Comparison of ENCODE assay signal across 8 cellular contexts in genomic region chr11:64304032-64304315, GRCh38. TPM values are rescaled to one million over a fixed set of nuclear protein-coding genes. Genes with fewer than 3 reads are reported as not detected.
DNase-seq lines count a peak whose midpoint lies in the region; ATAC-seq and TF ChIP-seq lines count a peak whose summit lies in the region.

No MANE protein-coding gene starts in this region.

- intact Hi-C loops in sigmoid colon (cut with DNase I): loop anchor here (1.0 to 5.0 kb wide), 2 partner anchors 57 to 100 kb away; partner anchors contain the start of gene PPP1R14B

- peak overlapping the region; percentile 86 to 99 (median 92) for H3K4me3 Mint-ChIP-seq in T-cell

- H3K4me2 ChIP-seq in mesendoderm (ENCODE audit: low read length): no peak overlapping the region

- no peak overlapping the region for H4K8ac ChIP-seq in mesendoderm (ENCODE audit: low read depth, low read length)

- no peak overlapping the region for H3K23ac ChIP-seq in mesendoderm (ENCODE audit: low read length)

- no peak overlapping the region for H2BK5ac ChIP-seq in mesendoderm (ENCODE audit: low read length)

- no peak overlapping the region for H2BK120ac ChIP-seq in mesendoderm (ENCODE audit: low read depth, low read length)

- no peak for DNase-seq in GM12865 (ENCODE audit: low read depth)
- no peak for DNase-seq in T-cell
- DNase-seq in fibroblast of the aortic adventitia (ENCODE audit: low read depth): no peak
- DNase-seq in sigmoid colon: peak; percentile 66
- DNase-seq in activated CD8-positive, alpha-beta memory T cell treated with anti-CD3 and anti-CD28 coated beads for 24 hours: no peak
- DNase-seq in mesendoderm: no peak

- H3K36me3 ChIP-seq in sigmoid colon: no peaks in the 10 kb centered on the region
- H3K36me3 ChIP-seq in mesendoderm (ENCODE audit: control insufficient read depth, insufficient read depth, low read length): no peaks in the 10 kb centered on the region

- no peak overlapping the region for H4K5ac ChIP-seq in mesendoderm (ENCODE audit: low read length)

- H3K9me3 ChIP-seq in sigmoid colon: no peaks in the 10 kb centered on the region

- no peak overlapping the region for H2BK15ac ChIP-seq in mesendoderm (replicated peaks; ENCODE audit: low read depth)

- H3K79me1 ChIP-seq in mesendoderm (ENCODE audit: low read length): peaks cover 9% of the 10 kb centered on the region

- POLR2A ChIA-PET in T-cell (lab: Charles Lee): interaction anchor here in 1 of 2 donors (0.6 kb wide), 1 partner anchor 118 kb away, joined by 3 read pairs; the partner anchor contains the start of gene STIP1

- H3K27me3 ChIP-seq in sigmoid colon: peaks cover 11 to 46% (median 31%) of the 10 kb centered on the region in 3 donors
- peaks cover 16% of the 10 kb centered on the region for H3K27me3 ChIP-seq in mesendoderm (ENCODE audit: insufficient read depth, low read length, poor library complexity)

- 49 to 55% methylated on average over 5 of the region's 5 CpGs for WGBS in sigmoid colon, 2 donors
- WGBS in mesendoderm (ENCODE audit: extremely low coverage, insufficient coverage, low lambda C conversion rate): no CpG with 5 or more reads among the region's 5 CpGs

- no peaks in the 10 kb centered on the region for H3K9me3 Mint-ChIP-seq in T-cell

- peaks cover 10 to 25% of the 10 kb centered on the region in 2 donors for H3K27me3 Mint-ChIP-seq in T-cell

- ATAC-seq in T-cell (replicated peaks in 1 of 4) (no peak), HG03354 (IDR thresholded peaks at IDR 0.05; ENCODE audit: poor library complexity, severe bottlenecking, unreplicated experiment) (no peak), GM19395 (IDR thresholded peaks at IDR 0.05; ENCODE audit: unreplicated experiment) (no peak)

- CTCF ChIA-PET in T-cell (lab: Charles Lee): interaction anchor here (0.6 to 5.8 kb wide), 11 partner anchors 9 to 1638 kb away, joined by 3 to 122 read pairs (median 7); partner anchors contain the start of genes BAD (in 1 of the 2), FERMT3 (in 1 of the 2), FKBP2 (in 1 of the 2) and GPR137 (in 1 of the 2)

- H3K9ac ChIP-seq in mesendoderm (ENCODE audit: low read length): no peak overlapping the region

- H3K18ac ChIP-seq in mesendoderm (ENCODE audit: low read length): no peak overlapping the region

- no peak for TF ChIP-seq EP300 in sigmoid colon (IDR thresholded peaks at IDR 0.05)

- no peak for TF ChIP-seq POLR2A in sigmoid colon (IDR thresholded peaks at IDR 0.05)

- peak overlapping the region; percentile 94 for H3K27ac Mint-ChIP-seq in T-cell

- no peak overlapping the region for H3K56ac ChIP-seq in mesendoderm (ENCODE audit: low read length)

- H3K4me3 ChIP-seq in GM12865 (ENCODE audit: low read depth, low read length): peak overlapping the region; percentile 64
- peak overlapping the region; percentile 78 for H3K4me3 ChIP-seq in fibroblast of the aortic adventitia (ENCODE audit: low read depth, low read length)
- H3K4me3 ChIP-seq in sigmoid colon: peak overlapping the region; percentile 53 to 91 (median 84)
- no peak overlapping the region for H3K4me3 ChIP-seq in mesendoderm (ENCODE audit: low read length)

- H3K4me1 ChIP-seq in sigmoid colon (peaks cover 0 to 53% (median 48%) of the 10 kb centered on the region in 4 donors), mesendoderm (ENCODE audit: control insufficient read depth, low read depth, low read length) (peaks cover 4% of the 10 kb centered on the region)

- H3K36me3 Mint-ChIP-seq in T-cell: peaks cover 3% of the 10 kb centered on the region

- H3K79me2 ChIP-seq in mesendoderm (ENCODE audit: control insufficient read depth, insufficient read depth, low read length): peaks cover 7% of the 10 kb centered on the region

- peak overlapping the region; percentile 87 to 97 (median 96) for H3K27ac ChIP-seq in sigmoid colon
- H3K27ac ChIP-seq in mesendoderm (ENCODE audit: low read depth, low read length): no peak overlapping the region

- no peak overlapping the region for H2AK5ac ChIP-seq in mesendoderm (ENCODE audit: low read length)

- H3K4ac ChIP-seq in mesendoderm (ENCODE audit: low read depth, low read length): no peak overlapping the region

- TF ChIP-seq CTCF in GM12865 (IDR thresholded peaks at IDR 0.05; ENCODE audit: insufficient read depth, low read depth, low read length, missing control alignments): no peak
- no peak for TF ChIP-seq CTCF in fibroblast of the aortic adventitia (IDR thresholded peaks at IDR 0.05; ENCODE audit: insufficient read depth, low read length)
- TF ChIP-seq CTCF in sigmoid colon (IDR thresholded peaks at IDR 0.05): no peak

- peaks cover 36 to 42% (median 39%) of the 10 kb centered on the region in 3 donors for H3K4me1 Mint-ChIP-seq in T-cell

RNA-seq across cellular contexts. Expression of gene ESRRA, which starts 1.4 kb away (rescaled TPM):
- total RNA-seq in T-cell (10 to 100 TPM; 20.2 to 43.1 (median 39.7) TPM), fibroblast of the aortic adventitia (ENCODE audit: low replicate concordance) (21.6 and 45.2 TPM in 2 replicates), sigmoid colon (10 to 100 TPM; 39.9 to 48.7 (median 45.3) TPM)
- polyA plus RNA-seq in sigmoid colon: 100 to 1,000 TPM; 151 to 244 (median 219) TPM
- 9.3 TPM for polyA plus RNA-seq in mesendoderm (2013, experiment 1 of 2)
- polyA plus RNA-seq in mesendoderm (2013, experiment 2 of 2): 8.3 TPM

RNA-seq across cellular contexts. Expression of gene CATSPERZ, which starts 3.8 kb away (rescaled TPM):
- total RNA-seq in T-cell (under 1 TPM in 1 of 5 donors, not detected in 4; 0.40 TPM), fibroblast of the aortic adventitia (ENCODE audit: low replicate concordance) (not detected in 2 replicates), sigmoid colon (not detected)
- polyA plus RNA-seq in sigmoid colon: 1 to 10 TPM in 2 of 3 donors, not detected in 1; 1.1 to 1.4 TPM
- polyA plus RNA-seq in mesendoderm (2013, experiment 1 of 2): 0.11 TPM
- polyA plus RNA-seq in mesendoderm (2013, experiment 2 of 2): 0.13 TPM

RNA-seq across cellular contexts. Expression of gene KCNK4, which starts 12.9 kb away (rescaled TPM):
- total RNA-seq in T-cell (under 1 TPM in 3 of 5 donors, not detected in 2; 0.22 to 0.35 (median 0.33) TPM), fibroblast of the aortic adventitia (ENCODE audit: low replicate concordance) (not detected in 2 replicates), sigmoid colon (under 1 TPM in 1 of 4 donors, not detected in 3; 0.71 TPM)
- polyA plus RNA-seq in sigmoid colon: not detected
- not detected for polyA plus RNA-seq in mesendoderm (2013, experiment 1 of 2)
- 0.03 TPM for polyA plus RNA-seq in mesendoderm (2013, experiment 2 of 2)

RNA-seq across cellular contexts. Expression of gene TRMT112, which starts 13.4 kb away (rescaled TPM):
- 100 to 1,000 TPM; 104 to 177 (median 151) TPM for total RNA-seq in T-cell
- 177 and 274 TPM in 2 replicates for total RNA-seq in fibroblast of the aortic adventitia (ENCODE audit: low replicate concordance)
- total RNA-seq in sigmoid colon: 100 to 1,000 TPM; 182 to 353 (median 269) TPM
- polyA plus RNA-seq in sigmoid colon: 100 to 1,000 TPM; 148 to 232 (median 168) TPM
- polyA plus RNA-seq in mesendoderm (2013, experiment 1 of 2): 524 TPM
- polyA plus RNA-seq in mesendoderm (2013, experiment 2 of 2): 540 TPM

RNA-seq across cellular contexts. Expression of gene PRDX5, which starts 13.9 kb away (rescaled TPM):
- total RNA-seq in T-cell: 10 to 100 TPM; 35.8 to 86.7 (median 71.7) TPM
- 257 and 510 TPM in 2 replicates for total RNA-seq in fibroblast of the aortic adventitia (ENCODE audit: low replicate concordance)
- total RNA-seq in sigmoid colon: 100 to 1,000 TPM; 169 to 269 (median 215) TPM
- 1,000 to 10,000 TPM in 1 of 3 donors, 100 to 1,000 TPM in 2; 596 to 1,045 (median 779) TPM for polyA plus RNA-seq in sigmoid colon
- 99.0 TPM for polyA plus RNA-seq in mesendoderm (2013, experiment 1 of 2)
- 97.3 TPM for polyA plus RNA-seq in mesendoderm (2013, experiment 2 of 2)
